8 cellular contexts compared by ENCODE assay signal in the genomic region with DNA sequence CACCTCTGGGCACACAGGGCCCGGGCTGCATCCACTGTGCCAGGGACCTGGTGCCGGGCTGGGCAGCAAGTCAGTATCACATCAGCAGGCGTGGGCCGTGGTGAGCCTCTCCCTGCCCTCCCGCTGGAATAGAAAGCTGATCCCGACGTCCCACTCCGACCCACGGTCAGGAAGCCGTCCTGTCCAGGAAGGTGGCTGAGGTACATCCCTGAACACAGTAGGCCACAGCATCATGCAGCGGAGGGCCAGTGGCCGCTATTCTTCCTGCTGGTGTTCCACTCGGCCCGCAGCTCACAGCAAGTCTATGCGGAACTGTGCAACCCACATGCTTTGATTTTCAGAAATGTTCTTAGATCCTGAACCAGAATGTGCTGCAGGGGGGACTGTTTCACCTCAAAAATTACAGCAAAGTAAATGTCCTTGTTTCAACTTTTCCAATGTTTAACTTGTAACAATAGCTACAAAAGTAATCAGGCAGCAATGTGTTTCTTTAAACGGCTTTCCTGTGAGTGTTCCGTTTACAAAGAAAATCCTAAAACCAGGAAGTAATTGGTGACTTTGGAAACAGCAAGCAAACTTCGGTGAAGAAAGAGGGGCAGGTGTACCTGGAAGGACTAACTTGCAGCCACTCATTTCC. TPM values are rescaled to one million over a fixed set of nuclear protein-coding genes. Genes with fewer than 3 reads are reported as not detected.
DNase-seq lines count a peak whose midpoint lies in the region; ATAC-seq, FAIRE-seq and TF ChIP-seq lines count a peak whose summit lies in the region.

No MANE protein-coding gene starts in this region.

- H3K27me3 Mint-ChIP-seq in WTC11 (ENCODE audit: low read depth) = no peaks in the 10 kb centered on the region

- peak; percentile 17 for FAIRE-seq in GM12892 (lab: Jason Lieb, UNC)

- no peak for DNase-seq in GM12892 (ENCODE audit: insufficient read length)
- DNase-seq in WTC11 (ENCODE audit: low spot score) = no peak
- peak; percentile 24 for DNase-seq in left cardiac atrium
- DNase-seq in gastrocnemius medialis = peak in 1 of 2 donors; percentile 48
- no peak for DNase-seq in anterior cingulate cortex (lab: John Stamatoyannopoulos, UW)
- DNase-seq in NCI-H526 treated with DMSO at 0.1 percent for 48 hours (lab: John Stamatoyannopoulos, UW) = no peak
- no peak for DNase-seq in NCI-H146 treated with DMSO at 0.1 percent for 48 hours (lab: John Stamatoyannopoulos, UW; ENCODE audit: unreplicated experiment)

- peak overlapping the region; percentile 97 for H3K27ac Mint-ChIP-seq in WTC11

- TF ChIP-seq CTCF in WTC11 (IDR thresholded peaks at IDR 0.05) (no peak), gastrocnemius medialis (IDR thresholded peaks at IDR 0.05 in 4 of 5, conservative IDR thresholded peaks at IDR 0.05 in 1 of 5) (no peak)

- H3K4me1 ChIP-seq in gastrocnemius medialis = peaks cover 38 to 42% of the 10 kb centered on the region in 2 donors

- ATAC-seq in WTC11 = no peak
- peak in 1 of 2 donors; percentile 2 for ATAC-seq in left cardiac atrium
- ATAC-seq in gastrocnemius medialis = peak in 1 of 2 donors; percentile 9
- no peak for ATAC-seq in HG03175 (IDR thresholded peaks at IDR 0.05; ENCODE audit: unreplicated experiment)

- intact Hi-C loops in left cardiac atrium (cut with DNase I) (no loop called here), gastrocnemius medialis (cut with DNase I; ENCODE audit: low total_unique reads) (loop anchor here (1.0 to 10.0 kb wide), 7 partner anchors 15 to 529 kb away; partner anchors contain the start of genes GET4, MAFK, PSMG3 and ZFAND2A)

- H3K27ac ChIP-seq in gastrocnemius medialis = peak overlapping the region; percentile 92 to 97 (median 95)

- H3K4me3 Mint-ChIP-seq in WTC11 = peak overlapping the region; percentile 62

- POLR2A ChIA-PET in WTC11 (lab: Charles Lee) = interaction anchor here (0.9 kb wide), 1 partner anchor 17 kb away, joined by 3 read pairs; no protein-coding TSS in a partner anchor

- no peaks in the 10 kb centered on the region for H3K36me3 Mint-ChIP-seq in WTC11

- no peaks in the 10 kb centered on the region for H3K9me3 Mint-ChIP-seq in WTC11

- H3K27me3 ChIP-seq in gastrocnemius medialis = no peaks in the 10 kb centered on the region

- peak overlapping the region; percentile 46 to 65 (median 54) for H3K4me3 ChIP-seq in gastrocnemius medialis

- no peaks in the 10 kb centered on the region for H3K9me3 ChIP-seq in gastrocnemius medialis

- H3K36me3 ChIP-seq in gastrocnemius medialis = no peaks in the 10 kb centered on the region

- CTCF ChIA-PET in WTC11 (lab: Charles Lee) = interaction anchor here (0.8 to 5.0 kb wide), 11 partner anchors 10 to 94 kb away, joined by 3 to 48 read pairs (median 4); a partner anchor contains a TSS

- peaks cover 31% of the 10 kb centered on the region for H3K4me1 Mint-ChIP-seq in WTC11

- TF ChIP-seq POLR2A in GM12892 (IDR thresholded peaks at IDR 0.05; ENCODE audit: low read depth, low read length) (no peak), gastrocnemius medialis (IDR thresholded peaks at IDR 0.05) (no peak)

- in situ Hi-C loops in gastrocnemius medialis (cut with MboI; ENCODE audit: low sequenced_read_pairs in 4 of 4) = loop anchor here in 1 of 4 donors (10.0 kb wide), 1 partner anchor 49 kb away; no protein-coding TSS in a partner anchor

TF ChIP-seq in WTC11, 78 proteins besides CTCF, POLR2A, EP300 and RAD21 (continues in another document):
- TF ChIP-seq TEAD4 (CRISPR knock-in tag; IDR thresholded peaks at IDR 0.05) (no peak), GRHL2 (CRISPR knock-in tag; IDR thresholded peaks at IDR 0.05; ENCODE audit: insufficient replicate concordance, severe bottlenecking) (no peak), ZNF671 (CRISPR knock-in tag; IDR thresholded peaks at IDR 0.05) (no peak), E2F4 (CRISPR knock-in tag; IDR thresholded peaks at IDR 0.05; ENCODE audit: borderline replicate concordance, low read depth) (no peak), JUN (CRISPR knock-in tag; IDR thresholded peaks at IDR 0.05) (no peak), NR1H2 (CRISPR knock-in tag; IDR thresholded peaks at IDR 0.05) (no peak), PRDM15 (CRISPR knock-in tag; IDR thresholded peaks at IDR 0.05) (no peak)
- TF ChIP-seq, protein P1, sequence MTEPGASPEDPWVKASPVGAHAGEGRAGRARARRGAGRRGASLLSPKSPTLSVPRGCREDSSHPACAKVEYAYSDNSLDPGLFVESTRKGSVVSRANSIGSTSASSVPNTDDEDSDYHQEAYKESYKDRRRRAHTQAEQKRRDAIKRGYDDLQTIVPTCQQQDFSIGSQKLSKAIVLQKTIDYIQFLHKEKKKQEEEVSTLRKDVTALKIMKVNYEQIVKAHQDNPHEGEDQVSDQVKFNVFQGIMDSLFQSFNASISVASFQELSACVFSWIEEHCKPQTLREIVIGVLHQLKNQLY (CRISPR knock-in tag; IDR thresholded peaks at IDR 0.05) = no peak
- TF ChIP-seq, protein P2, sequence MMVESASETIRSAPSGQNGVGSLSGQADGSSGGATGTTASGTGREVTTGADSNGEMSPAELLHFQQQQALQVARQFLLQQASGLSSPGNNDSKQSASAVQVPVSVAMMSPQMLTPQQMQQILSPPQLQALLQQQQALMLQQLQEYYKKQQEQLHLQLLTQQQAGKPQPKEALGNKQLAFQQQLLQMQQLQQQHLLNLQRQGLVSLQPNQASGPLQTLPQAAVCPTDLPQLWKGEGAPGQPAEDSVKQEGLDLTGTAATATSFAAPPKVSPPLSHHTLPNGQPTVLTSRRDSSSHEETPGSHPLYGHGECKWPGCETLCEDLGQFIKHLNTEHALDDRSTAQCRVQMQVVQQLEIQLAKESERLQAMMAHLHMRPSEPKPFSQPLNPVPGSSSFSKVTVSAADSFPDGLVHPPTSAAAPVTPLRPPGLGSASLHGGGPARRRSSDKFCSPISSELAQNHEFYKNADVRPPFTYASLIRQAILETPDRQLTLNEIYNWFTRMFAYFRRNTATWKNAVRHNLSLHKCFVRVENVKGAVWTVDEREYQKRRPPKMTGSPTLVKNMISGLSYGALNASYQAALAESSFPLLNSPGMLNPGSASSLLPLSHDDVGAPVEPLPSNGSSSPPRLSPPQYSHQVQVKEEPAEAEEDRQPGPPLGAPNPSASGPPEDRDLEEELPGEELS (CRISPR knock-in tag; IDR thresholded peaks at IDR 0.05) = no peak
- TF ChIP-seq, protein P3, sequence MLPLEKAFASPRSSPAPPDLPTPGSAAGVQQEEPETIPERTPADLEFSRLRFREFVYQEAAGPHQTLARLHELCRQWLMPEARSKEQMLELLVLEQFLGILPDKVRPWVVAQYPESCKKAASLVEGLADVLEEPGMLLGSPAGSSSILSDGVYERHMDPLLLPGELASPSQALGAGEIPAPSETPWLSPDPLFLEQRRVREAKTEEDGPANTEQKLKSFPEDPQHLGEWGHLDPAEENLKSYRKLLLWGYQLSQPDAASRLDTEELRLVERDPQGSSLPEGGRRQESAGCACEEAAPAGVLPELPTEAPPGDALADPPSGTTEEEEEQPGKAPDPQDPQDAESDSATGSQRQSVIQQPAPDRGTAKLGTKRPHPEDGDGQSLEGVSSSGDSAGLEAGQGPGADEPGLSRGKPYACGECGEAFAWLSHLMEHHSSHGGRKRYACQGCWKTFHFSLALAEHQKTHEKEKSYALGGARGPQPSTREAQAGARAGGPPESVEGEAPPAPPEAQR (CRISPR knock-in tag; IDR thresholded peaks at IDR 0.05) = no peak

RNA-seq across cellular contexts. Expression of gene GPR146, which starts 0.7 kb away (rescaled TPM):
- polyA plus RNA-seq in GM12892 (2012; ENCODE audit: missing spikeins) = 4.1 TPM
- total RNA-seq in WTC11 (2021) (0.87 to 1.1 TPM (median 0.92 TPM) in 3 replicates), left cardiac atrium (10 to 100 TPM in 1 of 2 donors, 1 to 10 TPM in 1; 9.0 to 17.7 TPM), gastrocnemius medialis (10 to 100 TPM; 23.3 to 43.8 (median 29.5) TPM)

RNA-seq across cellular contexts. Expression of gene GPER1, which starts 44.2 kb away (rescaled TPM):
- 7.1 TPM for polyA plus RNA-seq in GM12892 (2012; ENCODE audit: missing spikeins)
- total RNA-seq in WTC11 (2021) = 0.28 to 0.87 TPM (median 0.41 TPM) in 3 replicates
- total RNA-seq in left cardiac atrium = 1 to 10 TPM; 4.6 to 7.6 TPM
- 1 to 10 TPM in 3 of 4 donors, under 1 TPM in 1; 0.92 to 3.2 (median 2.1) TPM for total RNA-seq in gastrocnemius medialis
